In the genomic region with DNA sequence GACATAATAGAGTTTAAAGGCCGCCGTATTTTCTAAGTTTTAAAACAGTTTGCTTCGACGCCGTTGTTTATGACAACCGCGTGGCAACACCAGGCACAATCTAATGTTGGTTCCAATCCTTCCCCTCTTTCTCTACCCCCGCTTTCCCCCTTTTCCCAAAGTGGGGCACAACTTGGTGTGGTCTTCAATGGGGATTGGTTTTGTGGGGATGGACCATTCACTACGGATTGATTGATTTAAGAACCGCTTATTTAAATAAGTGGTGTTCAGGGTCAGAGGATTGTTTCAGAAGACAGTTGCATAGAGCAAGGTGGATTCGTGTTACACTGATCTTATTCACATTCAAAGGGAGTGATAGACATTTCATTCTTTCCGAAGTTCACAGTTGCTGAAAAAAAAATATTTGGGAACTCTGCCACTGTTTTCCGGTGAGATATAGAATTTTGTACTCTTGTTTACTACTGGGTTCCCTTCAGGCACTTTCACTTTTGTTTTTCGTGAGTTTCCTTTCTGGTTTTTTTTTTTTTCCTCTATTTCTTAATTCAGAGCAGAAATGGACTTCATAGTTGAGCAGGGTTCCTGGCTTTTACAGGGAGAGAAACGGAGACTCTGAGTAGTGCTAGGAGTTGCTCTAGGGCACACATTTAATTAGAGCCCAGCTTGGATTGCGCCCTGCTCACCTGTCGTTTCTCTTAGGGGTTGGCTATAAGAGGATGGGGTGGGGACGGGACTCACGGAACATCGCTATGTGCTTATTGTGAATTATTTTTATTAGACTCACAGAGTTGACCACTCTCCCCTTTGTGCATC, we compare ENCODE assay signal across 1 cellular context.
TF ChIP-seq lines count a peak whose summit lies in the region.

No MANE protein-coding gene starts in this region.

TF ChIP-seq in K562, 482 proteins besides CTCF, POLR2A, EP300 and RAD21 (continued from another document and continues in another):
- TF ChIP-seq, protein P1, sequence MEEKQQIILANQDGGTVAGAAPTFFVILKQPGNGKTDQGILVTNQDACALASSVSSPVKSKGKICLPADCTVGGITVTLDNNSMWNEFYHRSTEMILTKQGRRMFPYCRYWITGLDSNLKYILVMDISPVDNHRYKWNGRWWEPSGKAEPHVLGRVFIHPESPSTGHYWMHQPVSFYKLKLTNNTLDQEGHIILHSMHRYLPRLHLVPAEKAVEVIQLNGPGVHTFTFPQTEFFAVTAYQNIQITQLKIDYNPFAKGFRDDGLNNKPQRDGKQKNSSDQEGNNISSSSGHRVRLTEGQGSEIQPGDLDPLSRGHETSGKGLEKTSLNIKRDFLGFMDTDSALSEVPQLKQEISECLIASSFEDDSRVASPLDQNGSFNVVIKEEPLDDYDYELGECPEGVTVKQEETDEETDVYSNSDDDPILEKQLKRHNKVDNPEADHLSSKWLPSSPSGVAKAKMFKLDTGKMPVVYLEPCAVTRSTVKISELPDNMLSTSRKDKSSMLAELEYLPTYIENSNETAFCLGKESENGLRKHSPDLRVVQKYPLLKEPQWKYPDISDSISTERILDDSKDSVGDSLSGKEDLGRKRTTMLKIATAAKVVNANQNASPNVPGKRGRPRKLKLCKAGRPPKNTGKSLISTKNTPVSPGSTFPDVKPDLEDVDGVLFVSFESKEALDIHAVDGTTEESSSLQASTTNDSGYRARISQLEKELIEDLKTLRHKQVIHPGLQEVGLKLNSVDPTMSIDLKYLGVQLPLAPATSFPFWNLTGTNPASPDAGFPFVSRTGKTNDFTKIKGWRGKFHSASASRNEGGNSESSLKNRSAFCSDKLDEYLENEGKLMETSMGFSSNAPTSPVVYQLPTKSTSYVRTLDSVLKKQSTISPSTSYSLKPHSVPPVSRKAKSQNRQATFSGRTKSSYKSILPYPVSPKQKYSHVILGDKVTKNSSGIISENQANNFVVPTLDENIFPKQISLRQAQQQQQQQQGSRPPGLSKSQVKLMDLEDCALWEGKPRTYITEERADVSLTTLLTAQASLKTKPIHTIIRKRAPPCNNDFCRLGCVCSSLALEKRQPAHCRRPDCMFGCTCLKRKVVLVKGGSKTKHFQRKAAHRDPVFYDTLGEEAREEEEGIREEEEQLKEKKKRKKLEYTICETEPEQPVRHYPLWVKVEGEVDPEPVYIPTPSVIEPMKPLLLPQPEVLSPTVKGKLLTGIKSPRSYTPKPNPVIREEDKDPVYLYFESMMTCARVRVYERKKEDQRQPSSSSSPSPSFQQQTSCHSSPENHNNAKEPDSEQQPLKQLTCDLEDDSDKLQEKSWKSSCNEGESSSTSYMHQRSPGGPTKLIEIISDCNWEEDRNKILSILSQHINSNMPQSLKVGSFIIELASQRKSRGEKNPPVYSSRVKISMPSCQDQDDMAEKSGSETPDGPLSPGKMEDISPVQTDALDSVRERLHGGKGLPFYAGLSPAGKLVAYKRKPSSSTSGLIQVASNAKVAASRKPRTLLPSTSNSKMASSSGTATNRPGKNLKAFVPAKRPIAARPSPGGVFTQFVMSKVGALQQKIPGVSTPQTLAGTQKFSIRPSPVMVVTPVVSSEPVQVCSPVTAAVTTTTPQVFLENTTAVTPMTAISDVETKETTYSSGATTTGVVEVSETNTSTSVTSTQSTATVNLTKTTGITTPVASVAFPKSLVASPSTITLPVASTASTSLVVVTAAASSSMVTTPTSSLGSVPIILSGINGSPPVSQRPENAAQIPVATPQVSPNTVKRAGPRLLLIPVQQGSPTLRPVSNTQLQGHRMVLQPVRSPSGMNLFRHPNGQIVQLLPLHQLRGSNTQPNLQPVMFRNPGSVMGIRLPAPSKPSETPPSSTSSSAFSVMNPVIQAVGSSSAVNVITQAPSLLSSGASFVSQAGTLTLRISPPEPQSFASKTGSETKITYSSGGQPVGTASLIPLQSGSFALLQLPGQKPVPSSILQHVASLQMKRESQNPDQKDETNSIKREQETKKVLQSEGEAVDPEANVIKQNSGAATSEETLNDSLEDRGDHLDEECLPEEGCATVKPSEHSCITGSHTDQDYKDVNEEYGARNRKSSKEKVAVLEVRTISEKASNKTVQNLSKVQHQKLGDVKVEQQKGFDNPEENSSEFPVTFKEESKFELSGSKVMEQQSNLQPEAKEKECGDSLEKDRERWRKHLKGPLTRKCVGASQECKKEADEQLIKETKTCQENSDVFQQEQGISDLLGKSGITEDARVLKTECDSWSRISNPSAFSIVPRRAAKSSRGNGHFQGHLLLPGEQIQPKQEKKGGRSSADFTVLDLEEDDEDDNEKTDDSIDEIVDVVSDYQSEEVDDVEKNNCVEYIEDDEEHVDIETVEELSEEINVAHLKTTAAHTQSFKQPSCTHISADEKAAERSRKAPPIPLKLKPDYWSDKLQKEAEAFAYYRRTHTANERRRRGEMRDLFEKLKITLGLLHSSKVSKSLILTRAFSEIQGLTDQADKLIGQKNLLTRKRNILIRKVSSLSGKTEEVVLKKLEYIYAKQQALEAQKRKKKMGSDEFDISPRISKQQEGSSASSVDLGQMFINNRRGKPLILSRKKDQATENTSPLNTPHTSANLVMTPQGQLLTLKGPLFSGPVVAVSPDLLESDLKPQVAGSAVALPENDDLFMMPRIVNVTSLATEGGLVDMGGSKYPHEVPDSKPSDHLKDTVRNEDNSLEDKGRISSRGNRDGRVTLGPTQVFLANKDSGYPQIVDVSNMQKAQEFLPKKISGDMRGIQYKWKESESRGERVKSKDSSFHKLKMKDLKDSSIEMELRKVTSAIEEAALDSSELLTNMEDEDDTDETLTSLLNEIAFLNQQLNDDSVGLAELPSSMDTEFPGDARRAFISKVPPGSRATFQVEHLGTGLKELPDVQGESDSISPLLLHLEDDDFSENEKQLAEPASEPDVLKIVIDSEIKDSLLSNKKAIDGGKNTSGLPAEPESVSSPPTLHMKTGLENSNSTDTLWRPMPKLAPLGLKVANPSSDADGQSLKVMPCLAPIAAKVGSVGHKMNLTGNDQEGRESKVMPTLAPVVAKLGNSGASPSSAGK (IDR thresholded peaks at IDR 0.05), result peak; percentile 68; the same call in 1 of the 2 replicates
- TF ChIP-seq NFATC3 (IDR thresholded peaks at IDR 0.05), result no peak
- TF ChIP-seq, protein P2, sequence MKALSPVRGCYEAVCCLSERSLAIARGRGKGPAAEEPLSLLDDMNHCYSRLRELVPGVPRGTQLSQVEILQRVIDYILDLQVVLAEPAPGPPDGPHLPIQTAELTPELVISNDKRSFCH (CRISPR knock-in tag; IDR thresholded peaks at IDR 0.05), result no peak
- TF ChIP-seq, protein P2 (tag; IDR thresholded peaks at IDR 0.05), result 0 out of 2 replicates have a peak, but pooled peaks have one; percentile 42
- TF ChIP-seq, protein P3, sequence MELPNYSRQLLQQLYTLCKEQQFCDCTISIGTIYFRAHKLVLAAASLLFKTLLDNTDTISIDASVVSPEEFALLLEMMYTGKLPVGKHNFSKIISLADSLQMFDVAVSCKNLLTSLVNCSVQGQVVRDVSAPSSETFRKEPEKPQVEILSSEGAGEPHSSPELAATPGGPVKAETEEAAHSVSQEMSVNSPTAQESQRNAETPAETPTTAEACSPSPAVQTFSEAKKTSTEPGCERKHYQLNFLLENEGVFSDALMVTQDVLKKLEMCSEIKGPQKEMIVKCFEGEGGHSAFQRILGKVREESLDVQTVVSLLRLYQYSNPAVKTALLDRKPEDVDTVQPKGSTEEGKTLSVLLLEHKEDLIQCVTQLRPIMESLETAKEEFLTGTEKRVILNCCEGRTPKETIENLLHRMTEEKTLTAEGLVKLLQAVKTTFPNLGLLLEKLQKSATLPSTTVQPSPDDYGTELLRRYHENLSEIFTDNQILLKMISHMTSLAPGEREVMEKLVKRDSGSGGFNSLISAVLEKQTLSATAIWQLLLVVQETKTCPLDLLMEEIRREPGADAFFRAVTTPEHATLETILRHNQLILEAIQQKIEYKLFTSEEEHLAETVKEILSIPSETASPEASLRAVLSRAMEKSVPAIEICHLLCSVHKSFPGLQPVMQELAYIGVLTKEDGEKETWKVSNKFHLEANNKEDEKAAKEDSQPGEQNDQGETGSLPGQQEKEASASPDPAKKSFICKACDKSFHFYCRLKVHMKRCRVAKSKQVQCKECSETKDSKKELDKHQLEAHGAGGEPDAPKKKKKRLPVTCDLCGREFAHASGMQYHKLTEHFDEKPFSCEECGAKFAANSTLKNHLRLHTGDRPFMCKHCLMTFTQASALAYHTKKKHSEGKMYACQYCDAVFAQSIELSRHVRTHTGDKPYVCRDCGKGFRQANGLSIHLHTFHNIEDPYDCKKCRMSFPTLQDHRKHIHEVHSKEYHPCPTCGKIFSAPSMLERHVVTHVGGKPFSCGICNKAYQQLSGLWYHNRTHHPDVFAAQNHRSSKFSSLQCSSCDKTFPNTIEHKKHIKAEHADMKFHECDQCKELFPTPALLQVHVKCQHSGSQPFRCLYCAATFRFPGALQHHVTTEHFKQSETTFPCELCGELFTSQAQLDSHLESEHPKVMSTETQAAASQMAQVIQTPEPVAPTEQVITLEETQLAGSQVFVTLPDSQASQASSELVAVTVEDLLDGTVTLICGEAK (IDR thresholded peaks at IDR 0.05), result peak; percentile 75
- TF ChIP-seq, protein P3 (CRISPR knock-in tag; IDR thresholded peaks at IDR 0.05), result no peak
- 0 out of 2 replicates have a peak, but pooled peaks have one; percentile 12 for TF ChIP-seq TEAD4 (IDR thresholded peaks at IDR 0.05; ENCODE audit: low read length)
- no peak for TF ChIP-seq TEAD4 (CRISPR knock-in tag; IDR thresholded peaks at IDR 0.05; ENCODE audit: borderline replicate concordance)
- TF ChIP-seq TBP (optimal IDR thresholded peaks at IDR 0.05; ENCODE audit: low read depth, low read length), result peak; percentile 29
- TF ChIP-seq, protein P4, sequence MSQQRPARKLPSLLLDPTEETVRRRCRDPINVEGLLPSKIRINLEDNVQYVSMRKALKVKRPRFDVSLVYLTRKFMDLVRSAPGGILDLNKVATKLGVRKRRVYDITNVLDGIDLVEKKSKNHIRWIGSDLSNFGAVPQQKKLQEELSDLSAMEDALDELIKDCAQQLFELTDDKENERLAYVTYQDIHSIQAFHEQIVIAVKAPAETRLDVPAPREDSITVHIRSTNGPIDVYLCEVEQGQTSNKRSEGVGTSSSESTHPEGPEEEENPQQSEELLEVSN (IDR thresholded peaks at IDR 0.05; ENCODE audit: borderline replicate concordance in 1 of 2, extremely low read depth in 1 of 2, insufficient read depth in 1 of 2, insufficient read length in 1 of 2, low read depth in 1 of 2, low read length in 1 of 2, poor library complexity in 1 of 2, severe bottlenecking in 1 of 2), result peak in 1 of 2 experiments; percentile 9
- no peak for TF ChIP-seq TAF15 (IDR thresholded peaks at IDR 0.05; ENCODE audit: low read depth, low read length)
- TF ChIP-seq ZC3H11A (IDR thresholded peaks at IDR 0.05; ENCODE audit: low read depth, low read length), result no peak
- TF ChIP-seq POLR2H (tag; IDR thresholded peaks at IDR 0.05; ENCODE audit: low read depth), result 0 out of 2 replicates have a peak, but pooled peaks have one; percentile 22
